Comparison of ENCODE assay signal across 9 cellular contexts in the genomic region with DNA sequence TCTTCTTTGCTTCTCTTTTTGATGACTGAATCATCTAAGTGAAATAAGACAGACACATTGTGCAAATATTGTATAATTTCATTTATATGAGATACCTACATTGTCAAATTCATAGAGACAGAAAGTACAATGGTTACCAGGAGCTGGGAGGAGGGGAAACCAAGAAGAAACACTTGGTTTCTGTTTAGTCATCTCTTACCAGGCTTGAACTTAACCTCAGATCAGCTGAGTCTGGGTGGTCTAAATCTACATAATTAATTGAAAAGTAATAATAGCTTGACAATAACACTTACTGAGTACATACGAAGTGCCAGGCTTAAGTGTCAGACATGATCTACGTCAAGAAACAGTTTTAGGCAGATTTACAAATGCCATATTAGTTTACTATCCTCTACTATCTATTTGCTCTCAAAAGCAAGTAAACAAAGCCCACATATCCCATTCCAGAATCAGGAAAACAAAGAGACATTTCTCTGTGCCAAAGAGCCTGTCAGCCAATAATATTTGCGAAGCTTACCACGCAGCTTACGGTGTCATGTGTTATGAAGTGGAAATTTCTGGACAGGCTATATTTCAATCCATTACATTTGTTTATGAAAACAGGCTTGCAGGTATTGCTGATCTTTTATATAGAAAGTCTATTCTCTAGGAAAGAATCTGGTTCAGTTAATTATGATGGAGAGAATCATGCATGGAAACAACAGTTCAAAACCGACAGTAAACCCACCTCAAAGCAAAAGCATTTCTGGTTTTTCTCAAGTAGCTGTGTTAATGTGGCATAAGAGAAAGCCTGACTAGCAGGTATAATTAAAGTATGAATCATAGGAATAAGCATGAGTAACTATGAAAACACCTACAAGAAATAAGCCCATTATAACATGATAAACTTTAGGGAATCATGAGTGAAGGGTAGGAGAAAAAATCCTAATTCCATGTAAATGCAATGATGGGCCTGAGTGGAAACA. TPM values are rescaled to one million over a fixed set of nuclear protein-coding genes. Genes with fewer than 3 reads are reported as not detected.
DNase-seq lines count a peak whose midpoint lies in the region; ATAC-seq, FAIRE-seq and TF ChIP-seq lines count a peak whose summit lies in the region.
"Had no signal": no experiment of that assay in that cellular context is flagged by ENCODE, and none has a peak within 500 bp of the region (broad histone marks: within the 10 kb centered on the region; RNA-seq: fewer than 3 reads in every experiment).

No MANE protein-coding gene starts in this region.

- H3K9me3 ChIP-seq in liver (ENCODE audit: control insufficient read depth in 4 of 4, low read length in 3 of 4) = no peaks in the 10 kb centered on the region

- H3K27ac ChIP-seq in liver (ENCODE audit: low read depth in 1 of 2, low read length in 2 of 2) = peak overlapping the region; percentile 22 to 45
- H3K27ac ChIP-seq: SK-N-MC had no signal

- peak; percentile 28 for ATAC-seq in GM21825 (IDR thresholded peaks at IDR 0.05; ENCODE audit: unreplicated experiment)

- WGBS in liver = 36% methylated on average over 6 of the region's 6 CpGs

- no peak for TF ChIP-seq RAD21 in liver (IDR thresholded peaks at IDR 0.05)

- DNase-seq in GM18507 (ENCODE audit: extremely low spot score, insufficient read length, low read depth) (no peak), LoVo (ENCODE audit: low spot score) (peak; percentile 47), ACHN (no peak), superior temporal gyrus (ENCODE audit: extremely low spot score) (no peak), NCI-H446 (lab: John Stamatoyannopoulos, UW) (no peak)
- no peak for DNase-seq in stimulated activated CD4-positive, alpha-beta T cell treated with anti-CD3 and anti-CD28 coated beads, Interleukin-4, amount 100 ng/mL, for 24 hours

- in situ Hi-C loops in ACHN (cut with HindIII; ENCODE audit: low pct_ligation_motif_present, low pct_unique_long_range_greater_than_20kb, low sequenced_read_pairs) = loop anchor here (25.0 kb wide), 1 partner anchor 153 kb away; no protein-coding TSS in a partner anchor

- no peak overlapping the region for H3K9ac ChIP-seq in liver (ENCODE audit: low read depth in 1 of 2, low read length in 2 of 2)

- H3K4me1 ChIP-seq in liver (ENCODE audit: control insufficient read depth in 4 of 4, insufficient read depth in 4 of 4, low read length in 3 of 4) = peaks cover 4 to 29% (median 22%) of the 10 kb centered on the region in 4 donors

- H3K36me3 ChIP-seq in liver (ENCODE audit: control insufficient read depth in 4 of 4, insufficient read depth in 3 of 4, low read depth in 1 of 4, low read length in 3 of 4) = no peaks in the 10 kb centered on the region

- H3K27me3 ChIP-seq in liver (ENCODE audit: control insufficient read depth in 4 of 4, insufficient read depth in 4 of 4, low read length in 3 of 4) = no peaks in the 10 kb centered on the region

- FAIRE-seq in GM18507 (lab: Jason Lieb, UNC) = peak; percentile 41

- no peak for TF ChIP-seq CTCF in liver (IDR thresholded peaks at IDR 0.05; ENCODE audit: low read depth, low read length, missing input control)

- H3K4me3 ChIP-seq in liver (ENCODE audit: low read depth in 1 of 3, low read length in 3 of 3) = no peak overlapping the region
- H3K4me3 ChIP-seq: SK-N-MC had no signal

TF ChIP-seq in liver, 16 proteins besides CTCF, POLR2A, EP300 and RAD21:
- TF ChIP-seq RXRA (IDR thresholded peaks at IDR 0.05) = no peak
- TF ChIP-seq SP1 (IDR thresholded peaks at IDR 0.05) = no peak
- TF ChIP-seq, protein P1, sequence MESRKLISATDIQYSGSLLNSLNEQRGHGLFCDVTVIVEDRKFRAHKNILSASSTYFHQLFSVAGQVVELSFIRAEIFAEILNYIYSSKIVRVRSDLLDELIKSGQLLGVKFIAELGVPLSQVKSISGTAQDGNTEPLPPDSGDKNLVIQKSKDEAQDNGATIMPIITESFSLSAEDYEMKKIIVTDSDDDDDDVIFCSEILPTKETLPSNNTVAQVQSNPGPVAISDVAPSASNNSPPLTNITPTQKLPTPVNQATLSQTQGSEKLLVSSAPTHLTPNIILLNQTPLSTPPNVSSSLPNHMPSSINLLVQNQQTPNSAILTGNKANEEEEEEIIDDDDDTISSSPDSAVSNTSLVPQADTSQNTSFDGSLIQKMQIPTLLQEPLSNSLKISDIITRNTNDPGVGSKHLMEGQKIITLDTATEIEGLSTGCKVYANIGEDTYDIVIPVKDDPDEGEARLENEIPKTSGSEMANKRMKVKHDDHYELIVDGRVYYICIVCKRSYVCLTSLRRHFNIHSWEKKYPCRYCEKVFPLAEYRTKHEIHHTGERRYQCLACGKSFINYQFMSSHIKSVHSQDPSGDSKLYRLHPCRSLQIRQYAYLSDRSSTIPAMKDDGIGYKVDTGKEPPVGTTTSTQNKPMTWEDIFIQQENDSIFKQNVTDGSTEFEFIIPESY (IDR thresholded peaks at IDR 0.05) = no peak
- TF ChIP-seq HNF4G (IDR thresholded peaks at IDR 0.05) = no peak
- TF ChIP-seq, protein P2, sequence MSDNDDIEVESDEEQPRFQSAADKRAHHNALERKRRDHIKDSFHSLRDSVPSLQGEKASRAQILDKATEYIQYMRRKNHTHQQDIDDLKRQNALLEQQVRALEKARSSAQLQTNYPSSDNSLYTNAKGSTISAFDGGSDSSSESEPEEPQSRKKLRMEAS (IDR thresholded peaks at IDR 0.05) = no peak
- TF ChIP-seq FOXA2 (IDR thresholded peaks at IDR 0.05) = no peak
- TF ChIP-seq, protein P3, sequence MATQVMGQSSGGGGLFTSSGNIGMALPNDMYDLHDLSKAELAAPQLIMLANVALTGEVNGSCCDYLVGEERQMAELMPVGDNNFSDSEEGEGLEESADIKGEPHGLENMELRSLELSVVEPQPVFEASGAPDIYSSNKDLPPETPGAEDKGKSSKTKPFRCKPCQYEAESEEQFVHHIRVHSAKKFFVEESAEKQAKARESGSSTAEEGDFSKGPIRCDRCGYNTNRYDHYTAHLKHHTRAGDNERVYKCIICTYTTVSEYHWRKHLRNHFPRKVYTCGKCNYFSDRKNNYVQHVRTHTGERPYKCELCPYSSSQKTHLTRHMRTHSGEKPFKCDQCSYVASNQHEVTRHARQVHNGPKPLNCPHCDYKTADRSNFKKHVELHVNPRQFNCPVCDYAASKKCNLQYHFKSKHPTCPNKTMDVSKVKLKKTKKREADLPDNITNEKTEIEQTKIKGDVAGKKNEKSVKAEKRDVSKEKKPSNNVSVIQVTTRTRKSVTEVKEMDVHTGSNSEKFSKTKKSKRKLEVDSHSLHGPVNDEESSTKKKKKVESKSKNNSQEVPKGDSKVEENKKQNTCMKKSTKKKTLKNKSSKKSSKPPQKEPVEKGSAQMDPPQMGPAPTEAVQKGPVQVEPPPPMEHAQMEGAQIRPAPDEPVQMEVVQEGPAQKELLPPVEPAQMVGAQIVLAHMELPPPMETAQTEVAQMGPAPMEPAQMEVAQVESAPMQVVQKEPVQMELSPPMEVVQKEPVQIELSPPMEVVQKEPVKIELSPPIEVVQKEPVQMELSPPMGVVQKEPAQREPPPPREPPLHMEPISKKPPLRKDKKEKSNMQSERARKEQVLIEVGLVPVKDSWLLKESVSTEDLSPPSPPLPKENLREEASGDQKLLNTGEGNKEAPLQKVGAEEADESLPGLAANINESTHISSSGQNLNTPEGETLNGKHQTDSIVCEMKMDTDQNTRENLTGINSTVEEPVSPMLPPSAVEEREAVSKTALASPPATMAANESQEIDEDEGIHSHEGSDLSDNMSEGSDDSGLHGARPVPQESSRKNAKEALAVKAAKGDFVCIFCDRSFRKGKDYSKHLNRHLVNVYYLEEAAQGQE (IDR thresholded peaks at IDR 0.05) = no peak
- no peak for TF ChIP-seq NR2F2 (IDR thresholded peaks at IDR 0.05)
- no peak for TF ChIP-seq YY1 (IDR thresholded peaks at IDR 0.05)
- TF ChIP-seq, protein P4, sequence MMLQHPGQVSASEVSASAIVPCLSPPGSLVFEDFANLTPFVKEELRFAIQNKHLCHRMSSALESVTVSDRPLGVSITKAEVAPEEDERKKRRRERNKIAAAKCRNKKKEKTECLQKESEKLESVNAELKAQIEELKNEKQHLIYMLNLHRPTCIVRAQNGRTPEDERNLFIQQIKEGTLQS (IDR thresholded peaks at IDR 0.05) = no peak
- no peak for TF ChIP-seq JUND (IDR thresholded peaks at IDR 0.05)
- no peak for TF ChIP-seq EGR1 (IDR thresholded peaks at IDR 0.05; ENCODE audit: low read depth in 2 of 2)
- TF ChIP-seq GABPA (IDR thresholded peaks at IDR 0.05 in 1 of 2, conservative IDR thresholded peaks at IDR 0.05 in 1 of 2) = no peak
- TF ChIP-seq TAF1 (conservative IDR thresholded peaks at IDR 0.05) = no peak
- TF ChIP-seq HNF4A (conservative IDR thresholded peaks at IDR 0.05) = no peak
- no peak for TF ChIP-seq FOXA1 (IDR thresholded peaks at IDR 0.05)

RNA-seq across cellular contexts. Expression of a gene that starts 2.7 kb away (rescaled TPM):
- total RNA-seq in liver = 10 to 100 TPM; 16.6 to 17.2 TPM
- 1 to 10 TPM; 3.8 to 7.3 TPM for polyA plus RNA-seq in liver
